ENCODE assay signal across 11 cellular contexts in the genomic region with DNA sequence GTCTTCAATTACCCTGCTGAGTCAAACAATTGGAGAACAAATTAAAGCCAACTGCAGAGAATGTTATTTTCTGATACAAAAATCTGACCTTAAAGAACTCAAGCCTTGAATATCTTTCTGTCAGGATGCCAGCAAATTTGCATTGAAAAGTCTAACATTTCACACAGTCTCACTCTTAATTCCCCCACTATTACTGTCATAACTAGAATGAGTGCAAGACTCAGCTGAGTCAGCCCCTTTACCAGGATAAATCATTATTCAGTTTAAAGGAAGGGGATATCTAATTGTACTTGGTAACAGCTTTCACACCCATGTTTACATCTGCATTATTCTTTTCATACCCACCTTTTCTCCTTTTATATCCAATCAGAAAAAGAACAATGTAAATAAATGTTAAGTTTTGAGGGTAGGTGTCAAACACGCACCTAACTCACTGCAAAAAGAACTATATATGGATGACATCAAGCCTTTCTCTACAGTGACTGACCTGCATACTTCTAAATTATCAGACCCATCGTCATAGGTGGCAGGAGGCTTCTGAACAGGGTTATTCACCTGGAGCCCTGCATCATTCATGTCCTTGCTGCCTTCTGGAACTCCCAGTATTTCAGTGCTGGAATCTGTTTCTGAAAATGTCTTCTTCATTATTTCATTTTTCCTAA.
A peak's percentile ranks its signal among the peaks of the same experiment; 100 is the strongest.
DNase-seq lines count a peak whose midpoint lies in the region; ATAC-seq and TF ChIP-seq lines count a peak whose summit lies in the region.
"Had no signal": no experiment of that assay in that cellular context is flagged by ENCODE, and none has a peak within 500 bp of the region (broad histone marks: within the 10 kb centered on the region; RNA-seq: fewer than 3 reads in every experiment).

No MANE protein-coding gene starts in this region.

- TF ChIP-seq EP300 in transverse colon (IDR thresholded peaks at IDR 0.05; ENCODE audit: low read depth), result no peak

- no peaks in the 10 kb centered on the region for H3K9me3 ChIP-seq in left ventricle myocardium inferior (replicated peaks)
- H3K9me3 ChIP-seq in right atrium auricular region, result no peaks in the 10 kb centered on the region
- no peaks in the 10 kb centered on the region; the same call in 1 of the 2 replicates for H3K9me3 ChIP-seq in OCI-LY7 (ENCODE audit: low read length)
- no peaks in the 10 kb centered on the region for H3K9me3 ChIP-seq in transverse colon

- no peak overlapping the region for H2BK5ac ChIP-seq in mesendoderm (ENCODE audit: low read length)

- H3K36me3 ChIP-seq in left ventricle myocardium inferior (no peaks in the 10 kb centered on the region), right atrium auricular region (no peaks in the 10 kb centered on the region), OCI-LY7 (ENCODE audit: insufficient read depth, low read length) (no peaks in the 10 kb centered on the region), transverse colon (no peaks in the 10 kb centered on the region), mesendoderm (ENCODE audit: control insufficient read depth, insufficient read depth, low read length) (no peaks in the 10 kb centered on the region), brain microvascular endothelial cell (replicated peaks) (no peaks in the 10 kb centered on the region)

- no peak overlapping the region for H2BK120ac ChIP-seq in mesendoderm (ENCODE audit: low read depth, low read length)

- H3K4me3 ChIP-seq in left ventricle myocardium inferior (peak overlapping the region; percentile 38), right atrium auricular region (no peak overlapping the region), OCI-LY7 (ENCODE audit: low read depth, low read length, poor library complexity, severe bottlenecking) (peak overlapping the region; percentile 32), transverse colon (peak overlapping the region in 1 of 4 donors; percentile 35), mesendoderm (ENCODE audit: low read length) (no peak overlapping the region), brain microvascular endothelial cell (ENCODE audit: low read depth, low read length) (no peak overlapping the region)

- no peak for TF ChIP-seq CTCF in left ventricle myocardium inferior (IDR thresholded peaks at IDR 0.05; ENCODE audit: borderline replicate concordance)
- TF ChIP-seq CTCF in right atrium auricular region (IDR thresholded peaks at IDR 0.05), result no peak
- TF ChIP-seq CTCF in OCI-LY7 (conservative IDR thresholded peaks at IDR 0.05; ENCODE audit: low read length), result no peak
- TF ChIP-seq CTCF in transverse colon (IDR thresholded peaks at IDR 0.05), result no peak
- no peak for TF ChIP-seq CTCF in brain microvascular endothelial cell (IDR thresholded peaks at IDR 0.05; ENCODE audit: low read depth, low read length, missing control alignments)

- in situ Hi-C loops in transverse colon (cut with MboI; ENCODE audit: low pct_ligation_motif_present in 1 of 4, low pct_unique_long_range_greater_than_20kb in 1 of 4, low sequenced_read_pairs in 3 of 4) (no loop called here), brain microvascular endothelial cell (cut with HindIII; ENCODE audit: low pct_ligation_motif_present, low sequenced_read_pairs) (no loop called here)

- no peaks in the 10 kb centered on the region for H4K20me1 ChIP-seq in OCI-LY7 (ENCODE audit: insufficient read depth, low read length)

- intact Hi-C loops in left ventricle myocardium inferior (cut with micrococcal nuclease) (no loop called here), OCI-LY7 (cut with micrococcal nuclease; ENCODE audit: unreplicated experiment) (loop anchor here (2.0 kb wide), 2 partner anchors 21 to 51 kb away; no protein-coding TSS in a partner anchor), transverse colon (cut with DNase I; ENCODE audit: low total_unique reads) (no loop called here)

- H4K8ac ChIP-seq in mesendoderm (ENCODE audit: low read depth, low read length), result no peak overlapping the region

- no peaks in the 10 kb centered on the region for H3K9me2 ChIP-seq in OCI-LY7 (ENCODE audit: insufficient read depth, low read length)

- H2AFZ ChIP-seq in OCI-LY7 (ENCODE audit: low read length), result peak overlapping the region; percentile 98

- H3K4me1 ChIP-seq in left ventricle myocardium inferior (no peaks in the 10 kb centered on the region), right atrium auricular region (no peaks in the 10 kb centered on the region), OCI-LY7 (ENCODE audit: insufficient read depth, low read length, poor library complexity, severe bottlenecking) (peaks cover 64% of the 10 kb centered on the region), transverse colon (no peaks in the 10 kb centered on the region), mesendoderm (ENCODE audit: control insufficient read depth, low read depth, low read length) (no peaks in the 10 kb centered on the region)

- WGBS in transverse colon (ENCODE audit: low coverage in 1 of 2), 2 donors, result 57 to 69% methylated on average over 2 of the region's 2 CpGs
- no CpG with 5 or more reads among the region's 2 CpGs for WGBS in mesendoderm (ENCODE audit: extremely low coverage, insufficient coverage, low lambda C conversion rate)

- DNase-seq in left ventricle myocardium inferior (no peak), right atrium auricular region (ENCODE audit: low spot score) (no peak), OCI-LY7 (ENCODE audit: low spot score) (no peak), transverse colon (no peak), mesendoderm (no peak), brain microvascular endothelial cell (no peak)
- DNase-seq in stimulated activated CD4-positive, alpha-beta T cell treated with anti-CD3 and anti-CD28 coated beads, Interleukin-1b, Interleukin-23, amount 100 ng/mL, for 48 hours, result no peak
- DNase-seq: activated effector memory CD4-positive, alpha-beta T cell treated with anti-CD3 and anti-CD28 coated beads, Interleukin-2, amount 50 U/mL, for 16 hours; NCI-H226; T1000 had no signal

- H3K23ac ChIP-seq in mesendoderm (ENCODE audit: low read length), result no peak overlapping the region

- H3K9ac ChIP-seq in mesendoderm (ENCODE audit: low read length), result no peak overlapping the region

- H3K79me1 ChIP-seq in mesendoderm (ENCODE audit: low read length), result no peaks in the 10 kb centered on the region

- ATAC-seq in HG02884 (IDR thresholded peaks at IDR 0.05; ENCODE audit: unreplicated experiment), result peak; percentile 59

- H3K18ac ChIP-seq in mesendoderm (ENCODE audit: low read length), result no peak overlapping the region

- no peak overlapping the region for H2BK15ac ChIP-seq in mesendoderm (replicated peaks; ENCODE audit: low read depth)

- H3K4me2 ChIP-seq in OCI-LY7 (ENCODE audit: low read length) (peak overlapping the region; percentile 66), mesendoderm (ENCODE audit: low read length) (no peak overlapping the region)

- H3K79me2 ChIP-seq in OCI-LY7 (ENCODE audit: insufficient read depth, low read depth, low read length) (no peaks in the 10 kb centered on the region), mesendoderm (ENCODE audit: control insufficient read depth, insufficient read depth, low read length) (no peaks in the 10 kb centered on the region)

- no TSS peak for BruUV-seq in OCI-LY7 (replicated peaks; lab: Mats Ljungman, UMichigan)

- H3K27me3 ChIP-seq in left ventricle myocardium inferior (ENCODE audit: low read depth) (no peaks in the 10 kb centered on the region), right atrium auricular region (no peaks in the 10 kb centered on the region), transverse colon (no peaks in the 10 kb centered on the region), mesendoderm (ENCODE audit: insufficient read depth, low read length, poor library complexity) (no peaks in the 10 kb centered on the region), brain microvascular endothelial cell (replicated peaks) (no peaks in the 10 kb centered on the region)

- no peak overlapping the region for H4K5ac ChIP-seq in mesendoderm (ENCODE audit: low read length)

- TF ChIP-seq POLR2A in transverse colon (IDR thresholded peaks at IDR 0.05), result no peak

- CTCF ChIA-PET in OCI-LY7 (lab: Charles Lee; ENCODE audit: unreplicated experiment), result interaction anchor here (1.0 to 2.1 kb wide), 3 partner anchors 52 to 61 kb away, joined by 3 to 7 read pairs (median 3); no protein-coding TSS in a partner anchor

- H2AK5ac ChIP-seq in mesendoderm (ENCODE audit: low read length), result no peak overlapping the region

- no peak overlapping the region for H3K4ac ChIP-seq in mesendoderm (ENCODE audit: low read depth, low read length)

- H3K56ac ChIP-seq in mesendoderm (ENCODE audit: low read length), result no peak overlapping the region

- peak overlapping the region; percentile 39 for H3K27ac ChIP-seq in left ventricle myocardium inferior (replicated peaks)
- H3K27ac ChIP-seq in right atrium auricular region, result peak overlapping the region in 1 of 2 donors; percentile 23
- no peak overlapping the region for H3K27ac ChIP-seq in OCI-LY7 (ENCODE audit: low read depth, low read length, poor library complexity, severe bottlenecking)
- H3K27ac ChIP-seq in transverse colon, result peak overlapping the region; percentile 30 to 45 (median 40)
- H3K27ac ChIP-seq in mesendoderm (ENCODE audit: low read depth, low read length), result no peak overlapping the region
- no peak overlapping the region for H3K27ac ChIP-seq in brain microvascular endothelial cell

- POLR2A ChIA-PET in OCI-LY7 (lab: Charles Lee), result interaction anchor here (0.6 to 5.0 kb wide), 19 partner anchors 9 to 67 kb away, joined by 3 to 74 read pairs (median 5); no protein-coding TSS in a partner anchor

Comparison
In these comparisons a context has a peak if more than half of its experiments do, and no peak if none do; other contexts are left out.
1. H3K4me3 ChIP-seq: peak in left ventricle myocardium inferior (single experiment) and OCI-LY7 (single experiment); none in right atrium auricular region (0 of 2), mesendoderm (single experiment) and brain microvascular endothelial cell (single experiment).
2. H3K27ac ChIP-seq: peak in left ventricle myocardium inferior (single experiment) and transverse colon (4 of 4); none in OCI-LY7 (single experiment), mesendoderm (single experiment) and brain microvascular endothelial cell (single experiment).